In genomic region chr1:24321712-24322635, GRCh38 we compare ENCODE assay signal across 8 cellular contexts. TPM values are rescaled to one million over a fixed set of nuclear protein-coding genes. Genes with fewer than 3 reads are reported as not detected.
DNase-seq lines count a peak whose midpoint lies in the region; ATAC-seq and TF ChIP-seq lines count a peak whose summit lies in the region.

No MANE protein-coding gene starts in this region.

- no peaks in the 10 kb centered on the region for H3K9me2 ChIP-seq in Loucy (replicated peaks; ENCODE audit: low read depth, low read length)

- H4K20me1 ChIP-seq in Loucy (ENCODE audit: insufficient read depth, low read length, poor library complexity, severe bottlenecking) = no peaks in the 10 kb centered on the region

- H3K4me1 ChIP-seq in Loucy (ENCODE audit: insufficient read depth, low read length, poor library complexity, severe bottlenecking) (peaks cover 64% of the 10 kb centered on the region), lower lobe of right lung (peaks cover 29% of the 10 kb centered on the region)

- H3K36me3 ChIP-seq in Loucy (ENCODE audit: insufficient read depth, low read length) (no peaks in the 10 kb centered on the region), lower lobe of right lung (no peaks in the 10 kb centered on the region)

- DNase-seq in AG09309 (ENCODE audit: low read depth) (no peak), GM19240 (ENCODE audit: insufficient read length, low spot score) (peak; percentile 56), lower lobe of right lung (peak; percentile 71), pons (ENCODE audit: low spot score) (no peak)
- peak; percentile 93 for DNase-seq in activated CD4-positive, alpha-beta T cell treated with anti-CD3 and anti-CD28 coated beads, Interleukin-2, amount 10 ng/mL, durations not matched to agents 24 days and 14 days
- peak; percentile 47 for DNase-seq in stimulated activated CD8-positive, alpha-beta memory T cell treated with anti-CD3 and anti-CD28 coated beads, Interleukin-12 subunit alpha, Interleukin-12 subunit beta, amount 100 ng/mL, for 24 hours (ENCODE audit: extremely low read depth)

- ATAC-seq in lower lobe of right lung = peak; percentile 79 to 82

- H3F3A ChIP-seq in Loucy (ENCODE audit: low read depth) = peaks cover 7% of the 10 kb centered on the region; the same call in 1 of the 2 replicates

- peak overlapping the region; percentile 64 for H2AFZ ChIP-seq in Loucy (ENCODE audit: low read length)

- H3K9me3 Mint-ChIP-seq in activated CD4-positive, alpha-beta T cell treated with anti-CD3 and anti-CD28 coated beads, Interleukin-2, amount 10 ng/mL, durations not matched to agents 24 days and 14 days = no peaks in the 10 kb centered on the region
- no peaks in the 10 kb centered on the region for H3K9me3 Mint-ChIP-seq in dendritic cell treated with granulocyte-macrophage colony-stimulating factor and Interleukin-4, amounts not matched to agents 40 ng/mL and 50 ng/mL, for 4 days

- no peaks in the 10 kb centered on the region for H3K9me3 ChIP-seq in Loucy (ENCODE audit: insufficient read depth, low read depth, low read length)
- H3K9me3 ChIP-seq in lower lobe of right lung = no peaks in the 10 kb centered on the region

- peaks cover 90% of the 10 kb centered on the region for H3K27me3 Mint-ChIP-seq in activated CD4-positive, alpha-beta T cell treated with anti-CD3 and anti-CD28 coated beads, Interleukin-2, amount 10 ng/mL, durations not matched to agents 24 days and 14 days
- H3K27me3 Mint-ChIP-seq in dendritic cell treated with granulocyte-macrophage colony-stimulating factor and Interleukin-4, amounts not matched to agents 40 ng/mL and 50 ng/mL, for 4 days = peaks cover 94% of the 10 kb centered on the region

- H3K36me3 Mint-ChIP-seq in activated CD4-positive, alpha-beta T cell treated with anti-CD3 and anti-CD28 coated beads, Interleukin-2, amount 10 ng/mL, durations not matched to agents 24 days and 14 days (ENCODE audit: low read depth) = no peaks in the 10 kb centered on the region
- no peaks in the 10 kb centered on the region for H3K36me3 Mint-ChIP-seq in dendritic cell treated with granulocyte-macrophage colony-stimulating factor and Interleukin-4, amounts not matched to agents 40 ng/mL and 50 ng/mL, for 4 days (ENCODE audit: low read depth)

- peak overlapping the region; percentile 82 for H3K4me3 Mint-ChIP-seq in activated CD4-positive, alpha-beta T cell treated with anti-CD3 and anti-CD28 coated beads, Interleukin-2, amount 10 ng/mL, durations not matched to agents 24 days and 14 days
- H3K4me3 Mint-ChIP-seq in dendritic cell treated with granulocyte-macrophage colony-stimulating factor and Interleukin-4, amounts not matched to agents 40 ng/mL and 50 ng/mL, for 4 days = peak overlapping the region; percentile 76

- H3K9ac ChIP-seq in Loucy (ENCODE audit: low read depth, low read length, poor library complexity, severe bottlenecking) = peak overlapping the region; percentile 84

- intact Hi-C loops in activated CD4-positive, alpha-beta T cell treated with anti-CD3 and anti-CD28 coated beads, Interleukin-2, amount 10 ng/mL, durations not matched to agents 24 days and 14 days (cut with micrococcal nuclease) = loop anchor here (1.0 to 2.0 kb wide), 3 partner anchors 29 to 123 kb away; no protein-coding TSS in a partner anchor
- intact Hi-C loops in dendritic cell treated with granulocyte-macrophage colony-stimulating factor and Interleukin-4, amounts not matched to agents 40 ng/mL and 50 ng/mL, for 4 days (cut with micrococcal nuclease) = loop anchor here (5.0 kb wide), 1 partner anchor 65 kb away; no protein-coding TSS in a partner anchor
- intact Hi-C loops in lower lobe of right lung (cut with DNase I) = no loop called here

- H3K27ac Mint-ChIP-seq in activated CD4-positive, alpha-beta T cell treated with anti-CD3 and anti-CD28 coated beads, Interleukin-2, amount 10 ng/mL, durations not matched to agents 24 days and 14 days = peak overlapping the region; percentile 82
- peak overlapping the region; percentile 71 for H3K27ac Mint-ChIP-seq in dendritic cell treated with granulocyte-macrophage colony-stimulating factor and Interleukin-4, amounts not matched to agents 40 ng/mL and 50 ng/mL, for 4 days

- TF ChIP-seq CTCF in AG09309 (IDR thresholded peaks at IDR 0.05; ENCODE audit: control insufficient read depth, insufficient read depth, low read depth, low read length, missing control alignments) (no peak), Loucy (conservative IDR thresholded peaks at IDR 0.05; ENCODE audit: low read length) (no peak), lower lobe of right lung (IDR thresholded peaks at IDR 0.05) (no peak)

- H3K27ac ChIP-seq in lower lobe of right lung = peak overlapping the region; percentile 38

- peak overlapping the region; percentile 90 for H3K4me2 ChIP-seq in Loucy (ENCODE audit: low read depth, low read length, poor library complexity, severe bottlenecking)

- H3K4me3 ChIP-seq in AG09309 (ENCODE audit: control insufficient read depth, low read depth, low read length) = peak overlapping the region; percentile 39
- peak overlapping the region; percentile 72 for H3K4me3 ChIP-seq in Loucy (ENCODE audit: low read length, poor library complexity, severe bottlenecking)
- peak overlapping the region; percentile 58 for H3K4me3 ChIP-seq in lower lobe of right lung

- no peaks in the 10 kb centered on the region for H3K79me2 ChIP-seq in Loucy (ENCODE audit: insufficient read depth, low read length)

- H3K4me1 Mint-ChIP-seq in activated CD4-positive, alpha-beta T cell treated with anti-CD3 and anti-CD28 coated beads, Interleukin-2, amount 10 ng/mL, durations not matched to agents 24 days and 14 days = peaks cover 35% of the 10 kb centered on the region
- peaks cover 33% of the 10 kb centered on the region for H3K4me1 Mint-ChIP-seq in dendritic cell treated with granulocyte-macrophage colony-stimulating factor and Interleukin-4, amounts not matched to agents 40 ng/mL and 50 ng/mL, for 4 days (ENCODE audit: low read depth)

- no peaks in the 10 kb centered on the region for H3K27me3 ChIP-seq in Loucy (ENCODE audit: insufficient read depth, low read length, poor library complexity, severe bottlenecking)
- peaks cover 32% of the 10 kb centered on the region for H3K27me3 ChIP-seq in lower lobe of right lung (ENCODE audit: low read depth)

RNA-seq across cellular contexts. Expression of gene GRHL3, which starts 2.8 kb away (rescaled TPM):
- total RNA-seq in activated CD4-positive, alpha-beta T cell treated with anti-CD3 and anti-CD28 coated beads, Interleukin-2, amount 10 ng/mL, durations not matched to agents 24 days and 14 days = not detected in 2 replicates
- 0.80 TPM for total RNA-seq in lower lobe of right lung

Comparison
In these comparisons a context has a peak if more than half of its experiments do, and no peak if none do; other contexts are left out.
1. DNase-seq: peak in GM19240 (single experiment), activated CD4-positive, alpha-beta T cell treated with anti-CD3 and anti-CD28 coated beads, Interleukin-2, amount 10 ng/mL, durations not matched to agents 24 days and 14 days (single experiment), lower lobe of right lung (single experiment) and stimulated activated CD8-positive, alpha-beta memory T cell treated with anti-CD3 and anti-CD28 coated beads, Interleukin-12 subunit alpha, Interleukin-12 subunit beta, amount 100 ng/mL, for 24 hours (single experiment); none in AG09309 (single experiment) and pons (single experiment).
2. Peak in every context shown above with its lines, with median percentiles within 50 percentile points of each other: H3K4me3 ChIP-seq.